Comparison of ENCODE assay signal across 8 cellular contexts in genomic region chr6:36623547-36624459, GRCh38. TPM values are rescaled to one million over a fixed set of nuclear protein-coding genes. Genes with fewer than 3 reads are reported as not detected.
A peak's percentile ranks its signal among the peaks of the same experiment; 100 is the strongest.
DNase-seq lines count a peak whose midpoint lies in the region; ATAC-seq and TF ChIP-seq lines count a peak whose summit lies in the region.

No MANE protein-coding gene starts in this region.

- H4K12ac ChIP-seq in trophoblast cell (ENCODE audit: low read depth, low read length) = no peak overlapping the region

- no peaks in the 10 kb centered on the region for H3K36me3 ChIP-seq in BLaER1 treated with 17β-estradiol and CSF1 and Interleukin-3, amounts not matched to agents 10 nM and 100 nM
- H3K36me3 ChIP-seq in SK-N-SH (replicated peaks in 1 of 2; ENCODE audit: control insufficient read depth in 1 of 2, insufficient read depth in 2 of 2, low read length in 1 of 2) = no peaks in the 10 kb centered on the region
- no peaks in the 10 kb centered on the region for H3K36me3 ChIP-seq in trophoblast cell (ENCODE audit: control insufficient read depth in 1 of 2, insufficient read depth in 2 of 2, low read length in 2 of 2)
- H3K36me3 ChIP-seq in upper lobe of right lung = no peaks in the 10 kb centered on the region

- H3K9me3 ChIP-seq in BLaER1 treated with 17β-estradiol and CSF1 and Interleukin-3, amounts not matched to agents 10 nM and 100 nM (replicated peaks in 1 of 11) = no peaks in the 10 kb centered on the region
- H3K9me3 ChIP-seq in SK-N-SH (no peaks in the 10 kb centered on the region), trophoblast cell (ENCODE audit: insufficient read depth, low read depth, low read length) (no peaks in the 10 kb centered on the region), upper lobe of right lung (no peaks in the 10 kb centered on the region)

- no peaks in the 10 kb centered on the region for H3K9me2 ChIP-seq in SK-N-SH

- H3K14ac ChIP-seq in trophoblast cell (ENCODE audit: low read length) = no peak overlapping the region

- H3F3A ChIP-seq in SK-N-SH (replicated peaks; ENCODE audit: insufficient read depth) = no peaks in the 10 kb centered on the region

- DNase-seq in MV-4-11 (lab: John Stamatoyannopoulos, UW) (peak; percentile 60), SK-N-SH (peak; percentile 83), head of caudate nucleus (peak; percentile 58 to 93 (median 84)), trophoblast cell (peak; percentile 70 to 92), upper lobe of right lung (peak; percentile 89)
- peak; percentile 91 for DNase-seq in activated naive CD4-positive, alpha-beta T cell treated with anti-CD3 and anti-CD28 coated beads for 36 hours

- no peaks in the 10 kb centered on the region for H3K27me3 ChIP-seq in BLaER1 treated with 17β-estradiol and CSF1 and Interleukin-3, amounts not matched to agents 10 nM and 100 nM
- H3K27me3 ChIP-seq in SK-N-SH (ENCODE audit: insufficient read depth) = no peaks in the 10 kb centered on the region
- H3K27me3 ChIP-seq in trophoblast cell (ENCODE audit: insufficient read depth, low read length) = no peaks in the 10 kb centered on the region
- no peaks in the 10 kb centered on the region for H3K27me3 ChIP-seq in upper lobe of right lung

- no peak overlapping the region for H3K23ac ChIP-seq in trophoblast cell (ENCODE audit: low read length)

- peaks cover 86 to 100% (median 98%) of the 10 kb centered on the region in 10 experiments for H3K4me1 ChIP-seq in BLaER1 treated with 17β-estradiol and CSF1 and Interleukin-3, amounts not matched to agents 10 nM and 100 nM
- H3K4me1 ChIP-seq in SK-N-SH (ENCODE audit: control insufficient read depth in 1 of 2, insufficient read depth in 2 of 2, low read depth in 1 of 2, low read length in 1 of 2) (peaks cover 0 to 11% of the 10 kb centered on the region in 2 experiments; a peak in 2 of 4 replicates), trophoblast cell (ENCODE audit: control insufficient read depth in 1 of 2, insufficient read depth in 2 of 2, low read length in 2 of 2) (no peaks in the 10 kb centered on the region), upper lobe of right lung (peaks cover 37% of the 10 kb centered on the region)

- peak overlapping the region in 10 of 11 experiments; percentile 13 to 74 (median 66); a peak in 17 of 22 replicates for H3K9ac ChIP-seq in BLaER1 treated with 17β-estradiol and CSF1 and Interleukin-3, amounts not matched to agents 10 nM and 100 nM
- no peak overlapping the region for H3K9ac ChIP-seq in SK-N-SH
- no peak overlapping the region for H3K9ac ChIP-seq in trophoblast cell (ENCODE audit: low read length)

- H2AFZ ChIP-seq in SK-N-SH (ENCODE audit: low read depth) = no peak overlapping the region
- H2AFZ ChIP-seq in trophoblast cell (ENCODE audit: insufficient read depth, low read length, poor library complexity) = no peak overlapping the region

- H3K36me3 Mint-ChIP-seq in activated naive CD4-positive, alpha-beta T cell treated with anti-CD3 and anti-CD28 coated beads for 36 hours (ENCODE audit: low read depth) = no peaks in the 10 kb centered on the region

- ATAC-seq in GM21423 (IDR thresholded peaks at IDR 0.05; ENCODE audit: unreplicated experiment) = peak; percentile 48
- peak; percentile 86 for ATAC-seq in upper lobe of right lung

- intact Hi-C loops in activated naive CD4-positive, alpha-beta T cell treated with anti-CD3 and anti-CD28 coated beads for 36 hours (cut with micrococcal nuclease) = loop anchor here (1.0 to 2.0 kb wide), 7 partner anchors 9 to 159 kb away; no protein-coding TSS in a partner anchor
- intact Hi-C loops in head of caudate nucleus (cut with DNase I) = loop anchor here (2.0 to 5.0 kb wide), 2 partner anchors 57 to 133 kb away; no protein-coding TSS in a partner anchor
- intact Hi-C loops in upper lobe of right lung (cut with DNase I) = loop anchor here (10.0 kb wide), 1 partner anchor 121 kb away; no protein-coding TSS in a partner anchor

- no peak overlapping the region for H4K91ac ChIP-seq in trophoblast cell (ENCODE audit: low read depth, low read length)

- no peak overlapping the region for H2BK12ac ChIP-seq in trophoblast cell (ENCODE audit: low read length)

- no peak overlapping the region for H3K4me3 Mint-ChIP-seq in activated naive CD4-positive, alpha-beta T cell treated with anti-CD3 and anti-CD28 coated beads for 36 hours

- no peak overlapping the region for H3K27ac Mint-ChIP-seq in activated naive CD4-positive, alpha-beta T cell treated with anti-CD3 and anti-CD28 coated beads for 36 hours

- peak overlapping the region in 9 of 11 experiments; percentile 61 to 85 (median 79); a peak in 18 of 22 replicates for H3K27ac ChIP-seq in BLaER1 treated with 17β-estradiol and CSF1 and Interleukin-3, amounts not matched to agents 10 nM and 100 nM
- H3K27ac ChIP-seq in SK-N-SH (ENCODE audit: low read depth in 2 of 2, low read length in 1 of 2) (no peak overlapping the region), trophoblast cell (ENCODE audit: low read depth, low read length) (no peak overlapping the region), upper lobe of right lung (no peak overlapping the region)

- WGBS in SK-N-SH (ENCODE audit: low lambda C conversion rate) = 64% methylated on average over 16 of the region's 18 CpGs
- no CpG with 5 or more reads among the region's 18 CpGs for WGBS in trophoblast cell (ENCODE audit: extremely low coverage, insufficient coverage, insufficient read length)

- H2BK120ac ChIP-seq in trophoblast cell (ENCODE audit: insufficient read depth, low read length, poor library complexity) = no peak overlapping the region

- H3K79me2 ChIP-seq in SK-N-SH (ENCODE audit: insufficient read depth) = no peaks in the 10 kb centered on the region
- no peaks in the 10 kb centered on the region for H3K79me2 ChIP-seq in trophoblast cell (ENCODE audit: control insufficient read depth, insufficient read depth, low read length, poor library complexity)

- H3K27me3 Mint-ChIP-seq in activated naive CD4-positive, alpha-beta T cell treated with anti-CD3 and anti-CD28 coated beads for 36 hours (ENCODE audit: low read depth) = no peaks in the 10 kb centered on the region

- H3K9me3 Mint-ChIP-seq in activated naive CD4-positive, alpha-beta T cell treated with anti-CD3 and anti-CD28 coated beads for 36 hours = no peaks in the 10 kb centered on the region

- CTCF ChIA-PET in SK-N-SH (lab: Yijun Ruan, JAX) = interaction anchor here (0.6 to 4.8 kb wide), 31 partner anchors 9 to 229 kb away, joined by 3 to 91 read pairs (median 4); partner anchors contain the start of gene CDKN1A
- CTCF ChIA-PET in activated naive CD4-positive, alpha-beta T cell treated with anti-CD3 and anti-CD28 coated beads for 36 hours (lab: Charles Lee) = interaction anchor here (0.6 to 4.5 kb wide), 19 partner anchors 9 to 160 kb away, joined by 3 to 71 read pairs (median 5); no protein-coding TSS in a partner anchor

- no peak overlapping the region for H3K18ac ChIP-seq in trophoblast cell (ENCODE audit: low read length)

- H3K4me1 Mint-ChIP-seq in activated naive CD4-positive, alpha-beta T cell treated with anti-CD3 and anti-CD28 coated beads for 36 hours (ENCODE audit: low read depth) = peaks cover 14% of the 10 kb centered on the region

- peak overlapping the region; percentile 80 to 99 (median 94) for H3K4me2 ChIP-seq in BLaER1 treated with 17β-estradiol and CSF1 and Interleukin-3, amounts not matched to agents 10 nM and 100 nM
- H3K4me2 ChIP-seq in SK-N-SH (no peak overlapping the region), trophoblast cell (ENCODE audit: low read length) (no peak overlapping the region)

- POLR2A ChIA-PET in SK-N-SH (lab: Yijun Ruan, JAX) = interaction anchor here (1.0 kb wide), 1 partner anchor 55 kb away, joined by 3 read pairs; the partner anchor contains the start of gene CDKN1A

- H3K4me3 ChIP-seq in BLaER1 treated with 17β-estradiol and CSF1 and Interleukin-3, amounts not matched to agents 10 nM and 100 nM = peak overlapping the region in 7 of 10 experiments; percentile 5 to 55 (median 45); a peak in 9 of 20 replicates
- H3K4me3 ChIP-seq in SK-N-SH (ENCODE audit: low read depth in 2 of 2, low read length in 1 of 2) (no peak overlapping the region; a peak in 1 of 4 replicates), trophoblast cell (ENCODE audit: low read depth, low read length) (no peak overlapping the region), upper lobe of right lung (no peak overlapping the region)

- no peak overlapping the region for H4K8ac ChIP-seq in trophoblast cell (ENCODE audit: low read depth, low read length)

- H4K20me1 ChIP-seq in BLaER1 treated with 17β-estradiol and CSF1 and Interleukin-3, amounts not matched to agents 10 nM and 100 nM = peaks cover 0 to 13% (median 0%) of the 10 kb centered on the region in 11 experiments; a peak in 4 of 22 replicates
- H4K20me1 ChIP-seq in SK-N-SH (ENCODE audit: insufficient read depth) = no peaks in the 10 kb centered on the region

- no peak overlapping the region for H2BK5ac ChIP-seq in trophoblast cell (ENCODE audit: low read depth, low read length, poor library complexity)

- no peaks in the 10 kb centered on the region for H3K79me1 ChIP-seq in trophoblast cell (ENCODE audit: low read length)

- no peak overlapping the region for H3K4ac ChIP-seq in trophoblast cell (ENCODE audit: low read depth, low read length)

- peak; percentile 94 for TF ChIP-seq RAD21 in SK-N-SH (IDR thresholded peaks at IDR 0.05; ENCODE audit: low read length)

- TF ChIP-seq CTCF in SK-N-SH (IDR thresholded peaks at IDR 0.05) = peak; percentile 88
- TF ChIP-seq CTCF in upper lobe of right lung (IDR thresholded peaks at IDR 0.05) = peak; percentile 86

- TF ChIP-seq EP300 in SK-N-SH (IDR thresholded peaks at IDR 0.05; ENCODE audit: borderline replicate concordance in 1 of 2, low read depth in 1 of 2, low read length in 1 of 2) = peak in 1 of 2 experiments; percentile 55; a peak in 1 of 4 replicates

- no peak overlapping the region for H2AK5ac ChIP-seq in trophoblast cell (ENCODE audit: low read length)

TF ChIP-seq in SK-N-SH, 30 proteins besides CTCF, POLR2A, EP300 and RAD21 (continues in another document):
- TF ChIP-seq SIN3A (IDR thresholded peaks at IDR 0.05; ENCODE audit: borderline replicate concordance, low read depth, low read length) = 0 out of 2 replicates have a peak, but pooled peaks have one; percentile 57

RNA-seq across cellular contexts. Expression of gene SRSF3, which starts 29.6 kb away (rescaled TPM):
- polyA plus RNA-seq in SK-N-SH (2012; rRNA removed) = 330 and 351 TPM in 2 replicates
- polyA plus RNA-seq in SK-N-SH (2012; cell fraction: cytosol; rRNA removed) = 405 and 473 TPM in 2 replicates
- 242 and 281 TPM in 2 replicates for polyA plus RNA-seq in SK-N-SH (2012; cell fraction: nucleus; rRNA removed)
- 100 to 1,000 TPM; 250 to 269 TPM for total RNA-seq in activated naive CD4-positive, alpha-beta T cell treated with anti-CD3 and anti-CD28 coated beads for 36 hours
- 254 and 259 TPM in 2 replicates for polyA plus RNA-seq in trophoblast cell (2013)
- total RNA-seq in upper lobe of right lung = 169 TPM

RNA-seq across cellular contexts. Expression of gene CDKN1A, which starts 54.7 kb away (rescaled TPM):
- polyA plus RNA-seq in SK-N-SH (2012; rRNA removed) = 747 and 824 TPM in 2 replicates
- polyA plus RNA-seq in SK-N-SH (2012; cell fraction: cytosol; rRNA removed) = 479 and 617 TPM in 2 replicates
- 431 and 582 TPM in 2 replicates for polyA plus RNA-seq in SK-N-SH (2012; cell fraction: nucleus; rRNA removed)
- total RNA-seq in activated naive CD4-positive, alpha-beta T cell treated with anti-CD3 and anti-CD28 coated beads for 36 hours = 10 to 100 TPM; 90.1 to 92.3 TPM
- polyA plus RNA-seq in trophoblast cell (2013) = 171 and 186 TPM in 2 replicates
- total RNA-seq in upper lobe of right lung = 151 TPM

Comparison
In these comparisons a context has a peak if more than half of its experiments do, and no peak if none do; other contexts are left out.
1. H3K27ac ChIP-seq: peak in BLaER1 treated with 17β-estradiol and CSF1 and Interleukin-3, amounts not matched to agents 10 nM and 100 nM (9 of 11); none in SK-N-SH (0 of 2), trophoblast cell (single experiment) and upper lobe of right lung (single experiment).
2. H3K4me2 ChIP-seq: peak in BLaER1 treated with 17β-estradiol and CSF1 and Interleukin-3, amounts not matched to agents 10 nM and 100 nM (11 of 11); none in SK-N-SH (single experiment) and trophoblast cell (single experiment).
3. H3K4me3 ChIP-seq: peak in BLaER1 treated with 17β-estradiol and CSF1 and Interleukin-3, amounts not matched to agents 10 nM and 100 nM (7 of 10); none in SK-N-SH (0 of 2), trophoblast cell (single experiment) and upper lobe of right lung (single experiment).
4. H3K9ac ChIP-seq: peak in BLaER1 treated with 17β-estradiol and CSF1 and Interleukin-3, amounts not matched to agents 10 nM and 100 nM (10 of 11); none in SK-N-SH (single experiment) and trophoblast cell (single experiment).
5. Peak in every context shown above with its lines, with median percentiles within 50 percentile points of each other: DNase-seq.